Comparison of ENCODE assay signal across 1 cellular context in genomic region chr21:18153063-18153462, GRCh38.
TF ChIP-seq lines count a peak whose summit lies in the region.

No MANE protein-coding gene starts in this region.

TF ChIP-seq in HepG2, 621 proteins besides CTCF, POLR2A, EP300 and RAD21 (continued from another document):
- TF ChIP-seq ZFP91 (CRISPR knock-in tag; IDR thresholded peaks at IDR 0.05; ENCODE audit: borderline replicate concordance) (no peak), ZNF781 (CRISPR knock-in tag; IDR thresholded peaks at IDR 0.05; ENCODE audit: borderline replicate concordance, not compliant biosample characterization) (no peak), ZBTB44 (CRISPR knock-in tag; IDR thresholded peaks at IDR 0.05) (no peak), ZNF235 (CRISPR knock-in tag; IDR thresholded peaks at IDR 0.05; ENCODE audit: borderline replicate concordance) (no peak), ZNF260 (CRISPR knock-in tag; IDR thresholded peaks at IDR 0.05; ENCODE audit: borderline replicate concordance, low read depth) (no peak), RFX1 (IDR thresholded peaks at IDR 0.05) (no peak)
TF ChIP-seq in HepG2: peak in this region for 0.
